Comparison of ENCODE assay signal across 16 cellular contexts in genomic region chr10:48233643-48234042, GRCh38. TPM values are rescaled to one million over a fixed set of nuclear protein-coding genes. Genes with fewer than 3 reads are reported as not detected.
DNase-seq lines count a peak whose midpoint lies in the region; ATAC-seq and TF ChIP-seq lines count a peak whose summit lies in the region.
"Had no signal": no experiment of that assay in that cellular context is flagged by ENCODE, and none has a peak within 500 bp of the region (broad histone marks: within the 10 kb centered on the region; RNA-seq: fewer than 3 reads in every experiment).

No MANE protein-coding gene starts in this region.

- H3K79me2 ChIP-seq in MM.1S (ENCODE audit: low read length) = no peaks in the 10 kb centered on the region

- no peaks in the 10 kb centered on the region for H3F3A ChIP-seq in MM.1S (ENCODE audit: insufficient read depth, low read length)

- TF ChIP-seq POLR2A in breast epithelium (IDR thresholded peaks at IDR 0.05) = no peak

- H4K20me1 ChIP-seq in MM.1S (ENCODE audit: insufficient read depth, low read length) = no peaks in the 10 kb centered on the region

- no peaks in the 10 kb centered on the region for H3K36me3 ChIP-seq in breast epithelium
- H3K36me3 ChIP-seq in MM.1S (replicated peaks; ENCODE audit: insufficient read depth, low read length) = no peaks in the 10 kb centered on the region

- intact Hi-C loops in breast epithelium (cut with DNase I; ENCODE audit: low total_unique reads) = no loop called here

- H3K9ac ChIP-seq in MM.1S (ENCODE audit: low read length) = no peak overlapping the region
- H3K9ac ChIP-seq: GM23248 had no signal

- no peaks in the 10 kb centered on the region for H3K27me3 ChIP-seq in breast epithelium
- H3K27me3 ChIP-seq in MM.1S (replicated peaks; ENCODE audit: insufficient read depth, low read length) = no peaks in the 10 kb centered on the region

- no peak for ATAC-seq in left lobe of liver

- H2AFZ ChIP-seq in MM.1S (ENCODE audit: low read length) = no peak overlapping the region
- H2AFZ ChIP-seq: GM23248 had no signal

- TF ChIP-seq CTCF in VCaP (conservative IDR thresholded peaks at IDR 0.05) = no peak; the same call in 1 of the 2 replicates
- TF ChIP-seq CTCF in breast epithelium (IDR thresholded peaks at IDR 0.05) = no peak
- no peak for TF ChIP-seq CTCF in MM.1S (IDR thresholded peaks at IDR 0.05; ENCODE audit: low read length)

- H3K9me3 ChIP-seq in breast epithelium (no peaks in the 10 kb centered on the region), MM.1S (replicated peaks; ENCODE audit: insufficient read depth, low read length) (no peaks in the 10 kb centered on the region)

- no peak overlapping the region for H3K4me2 ChIP-seq in MM.1S (ENCODE audit: low read depth, low read length)

- H3K9me2 ChIP-seq in MM.1S (replicated peaks; ENCODE audit: insufficient read depth, low read length) = no peaks in the 10 kb centered on the region

- H3K27ac ChIP-seq in VCaP (peak overlapping the region; percentile 49), breast epithelium (no peak overlapping the region), MM.1S (ENCODE audit: low read length) (no peak overlapping the region)
- H3K27ac ChIP-seq: 22Rv1, GM23248, HL-60 had no signal

- H3K4me3 ChIP-seq in breast epithelium (no peak overlapping the region), MM.1S (ENCODE audit: low read length) (no peak overlapping the region)
- H3K4me3 ChIP-seq: GM23248 had no signal

- H3K4me1 ChIP-seq in breast epithelium (no peaks in the 10 kb centered on the region), MM.1S (ENCODE audit: low read length) (no peaks in the 10 kb centered on the region)

- peak; percentile 40 for DNase-seq in activated CD8-positive, alpha-beta memory T cell treated with anti-CD3 and anti-CD28 coated beads for 24 hours
- DNase-seq in activated CD8-positive, alpha-beta memory T cell treated with anti-CD3 and anti-CD28 coated beads, Interleukin-2, amount 50 U/mL, for 48 hours = no peak
- DNase-seq in left lobe of liver (ENCODE audit: low spot score) (peak; percentile 32), ureter (ENCODE audit: low spot score) (peak; percentile 30), breast epithelium (ENCODE audit: low spot score in 2 of 2) (no peak), MM.1S (no peak)
- no peak for DNase-seq in stimulated activated CD4-positive, alpha-beta T cell treated with anti-CD3 and anti-CD28 coated beads, Interleukin-12 subunit alpha, Interleukin-12 subunit beta, amount 100 ng/mL, for 4 hours
- DNase-seq: GM23248, Karpas-422, NCI-H1436, NCI-H2029 treated with DMSO at 0.1 percent for 48 hours, NCI-H510A, SHP77 had no signal

RNA-seq across cellular contexts. Expression of gene FRMPD2, which starts 40.9 kb away (rescaled TPM):
- not detected for total RNA-seq in left lobe of liver
- total RNA-seq in ureter = 3.4 TPM
- total RNA-seq in breast epithelium = 1 to 10 TPM in 2 of 3 donors, not detected in 1; 1.9 to 4.6 TPM
- total RNA-seq: GM23248 had no signal

Comparison
In these comparisons a context has a peak if more than half of its experiments do, and no peak if none do; other contexts are left out.
1. DNase-seq: peak in activated CD8-positive, alpha-beta memory T cell treated with anti-CD3 and anti-CD28 coated beads for 24 hours (single experiment), left lobe of liver (single experiment) and ureter (single experiment); none in activated CD8-positive, alpha-beta memory T cell treated with anti-CD3 and anti-CD28 coated beads, Interleukin-2, amount 50 U/mL, for 48 hours (single experiment), breast epithelium (0 of 2), stimulated activated CD4-positive, alpha-beta T cell treated with anti-CD3 and anti-CD28 coated beads, Interleukin-12 subunit alpha, Interleukin-12 subunit beta, amount 100 ng/mL, for 4 hours (single experiment) and MM.1S (single experiment).